In the genomic region with DNA sequence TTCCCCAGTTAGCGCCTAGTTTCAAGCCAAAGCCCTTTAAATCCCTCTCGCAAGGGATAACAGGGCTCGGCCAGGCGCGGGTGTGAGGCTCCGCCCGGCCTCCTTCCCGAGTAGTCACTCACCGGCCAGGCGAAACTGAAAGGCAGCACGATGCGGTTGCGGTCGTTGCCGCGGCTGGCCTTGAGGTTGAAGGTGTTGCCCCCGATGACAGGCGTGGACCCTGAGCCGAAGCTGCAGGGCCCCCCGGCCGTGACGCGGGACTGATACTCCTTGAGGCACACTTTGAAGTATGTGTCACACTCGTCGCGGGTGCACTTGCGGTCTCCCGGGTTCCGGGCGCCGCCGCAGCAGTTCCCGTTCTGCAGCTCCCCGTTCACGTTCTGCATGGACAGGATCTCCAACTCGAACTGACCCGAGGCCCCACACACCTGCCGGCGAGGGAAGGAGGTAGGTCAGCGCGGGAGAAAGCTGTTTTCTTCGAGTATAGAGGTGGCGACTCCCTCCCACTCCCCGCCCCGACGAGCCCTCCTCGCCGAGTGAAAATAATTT, we compare ENCODE assay signal across 8 cellular contexts. TPM values are rescaled to one million over a fixed set of nuclear protein-coding genes. Genes with fewer than 3 reads are reported as not detected.
DNase-seq lines count a peak whose midpoint lies in the region; ATAC-seq, FAIRE-seq and TF ChIP-seq lines count a peak whose summit lies in the region.

No MANE protein-coding gene starts in this region.

- DNase-seq in A549 (ENCODE audit: low read depth in 1 of 2, low spot score in 1 of 2): no peak
- peak; percentile 23 for DNase-seq in GM12892 (ENCODE audit: insufficient read length)
- peak; percentile 34 for DNase-seq in NOMO-1 treated with DMSO at 0.1 percent for 48 hours (lab: John Stamatoyannopoulos, UW; ENCODE audit: unreplicated experiment)
- peak; percentile 38 for DNase-seq in activated naive CD4-positive, alpha-beta T cell treated with anti-CD3 and anti-CD28 coated beads, Interleukin-2, amount 50 U/mL, for 16 hours
- DNase-seq in glutamatergic neuron: peak; percentile 68
- peak; percentile 93 for DNase-seq in osteoblast (ENCODE audit: insufficient read length, low spot score, missing footprints)
- no peak for DNase-seq in HuH-7 (ENCODE audit: low spot score)
- no peak for DNase-seq in NCI-H1694 treated with DMSO at 0.1 percent for 48 hours (lab: John Stamatoyannopoulos, UW)

- POLR2A ChIA-PET in A549 (lab: Yijun Ruan, JAX): interaction anchor here (0.6 to 6.1 kb wide), 8 partner anchors 35 to 595 kb away, joined by 3 to 79 read pairs (median 14); no protein-coding TSS in a partner anchor

- H4K20me1 ChIP-seq in osteoblast (ENCODE audit: insufficient read depth, low read length): no peaks in the 10 kb centered on the region

- H3K36me3 ChIP-seq in osteoblast (ENCODE audit: insufficient read depth, low read length): peaks cover 14% of the 10 kb centered on the region

- peaks cover 43% of the 10 kb centered on the region for H3K4me1 ChIP-seq in A549
- H3K4me1 ChIP-seq in osteoblast (ENCODE audit: insufficient read depth, low read length): peaks cover 29% of the 10 kb centered on the region

- no peaks in the 10 kb centered on the region for H3K36me3 Mint-ChIP-seq in glutamatergic neuron (ENCODE audit: unreplicated experiment)

- H3K9me3 Mint-ChIP-seq in glutamatergic neuron (ENCODE audit: unreplicated experiment): peaks cover 2% of the 10 kb centered on the region

- peaks cover 57% of the 10 kb centered on the region for H3K79me2 ChIP-seq in osteoblast (ENCODE audit: insufficient read depth, low read length)

- TF ChIP-seq POLR2A in A549 (IDR thresholded peaks at IDR 0.05; ENCODE audit: low read length) (no peak), GM12892 (IDR thresholded peaks at IDR 0.05; ENCODE audit: low read depth, low read length) (no peak)

- peak overlapping the region; percentile 28 for H3K27ac Mint-ChIP-seq in glutamatergic neuron (ENCODE audit: unreplicated experiment)

- peak overlapping the region; percentile 91 for H3K4me2 ChIP-seq in A549
- H3K4me2 ChIP-seq in osteoblast (ENCODE audit: insufficient read depth, low read length): peak overlapping the region; percentile 84

- H3K4me3 ChIP-seq in A549 (peak overlapping the region; percentile 92), osteoblast (ENCODE audit: insufficient read depth, low read length) (peak overlapping the region; percentile 97)

- ATAC-seq in A549: no peak

- WGBS in A549 (ENCODE audit: missing lambda C conversion rate): 3% methylated on average over 44 of the region's 48 CpGs

- peaks cover 12% of the 10 kb centered on the region for H3K4me1 Mint-ChIP-seq in glutamatergic neuron (ENCODE audit: low read depth, unreplicated experiment)

- H3K27ac ChIP-seq in A549 (peak overlapping the region; percentile 95 to 97), osteoblast (ENCODE audit: low read depth, low read length) (peak overlapping the region; percentile 97)

- H2AFZ ChIP-seq in osteoblast (ENCODE audit: low read length): peak overlapping the region; percentile 61

- H3K27me3 ChIP-seq in osteoblast (ENCODE audit: insufficient read depth, low read length): no peaks in the 10 kb centered on the region

- TF ChIP-seq EP300 in A549 (IDR thresholded peaks at IDR 0.05): no peak

- H3K9me3 ChIP-seq in A549 (no peaks in the 10 kb centered on the region), osteoblast (ENCODE audit: low read depth, low read length) (no peaks in the 10 kb centered on the region)

- peak overlapping the region; percentile 88 for H3K4me3 Mint-ChIP-seq in glutamatergic neuron (ENCODE audit: unreplicated experiment)

- TF ChIP-seq CTCF in A549 (IDR thresholded peaks at IDR 0.05): no peak
- TF ChIP-seq CTCF in glutamatergic neuron (IDR thresholded peaks at IDR 0.05; ENCODE audit: partially characterized antibody, unreplicated experiment): no peak
- no peak for TF ChIP-seq CTCF in osteoblast (IDR thresholded peaks at IDR 0.05; ENCODE audit: extremely low read depth, low read depth, low read length)

- TF ChIP-seq RAD21 in A549 (conservative IDR thresholded peaks at IDR 0.05 in 1 of 2, IDR thresholded peaks at IDR 0.05 in 1 of 2): no peak

- CTCF ChIA-PET in A549 (lab: Yijun Ruan, JAX): interaction anchor here (0.7 to 4.7 kb wide), 12 partner anchors 33 to 694 kb away, joined by 3 to 37 read pairs (median 7); no protein-coding TSS in a partner anchor

- H3K27me3 Mint-ChIP-seq in glutamatergic neuron (ENCODE audit: unreplicated experiment): peaks cover 2% of the 10 kb centered on the region

- FAIRE-seq in A549 (lab: Jason Lieb, UNC) (no peak), GM12892 (lab: Jason Lieb, UNC) (no peak)

TF ChIP-seq in A549, 52 proteins besides CTCF, POLR2A, EP300 and RAD21:
- TF ChIP-seq, protein P1, sequence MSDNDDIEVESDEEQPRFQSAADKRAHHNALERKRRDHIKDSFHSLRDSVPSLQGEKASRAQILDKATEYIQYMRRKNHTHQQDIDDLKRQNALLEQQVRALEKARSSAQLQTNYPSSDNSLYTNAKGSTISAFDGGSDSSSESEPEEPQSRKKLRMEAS (IDR thresholded peaks at IDR 0.05): peak; percentile 12; the same call in 1 of the 2 replicates
- TF ChIP-seq CHD4 (IDR thresholded peaks at IDR 0.05; ENCODE audit: borderline replicate concordance): no peak
- TF ChIP-seq NFE2L2 (conservative IDR thresholded peaks at IDR 0.05; ENCODE audit: low read length): no peak
- TF ChIP-seq EHF (CRISPR knock-in tag; IDR thresholded peaks at IDR 0.05): 0 out of 2 replicates have a peak, but pooled peaks have one; percentile 21

RNA-seq across cellular contexts. Expression of a gene that starts 1.1 kb away (rescaled TPM):
- polyA plus RNA-seq in A549 (2011; rRNA removed) (90.0 and 141 TPM in 2 replicates), A549 (2017; fragmentation: RNase III; extraction: RNeasy Plus Mini Kit Qiagen cat#74134 plus additional on column Dnase treatment) (75.7 to 80.9 TPM (median 80.8 TPM) in 3 replicates)
- 34.0 and 43.4 TPM in 2 replicates for polyA plus RNA-seq in A549 (2012; cell fraction: cytosol; rRNA removed)
- 147 and 253 TPM in 2 replicates for polyA plus RNA-seq in A549 (2012; cell fraction: nucleus; rRNA removed)
- polyA minus RNA-seq in A549 (2011; rRNA and poly(A)+ RNA removed): 334 and 370 TPM in 2 replicates
- polyA plus RNA-seq in GM12892 (2012; ENCODE audit: missing spikeins): 0.83 TPM
- total RNA-seq in glutamatergic neuron (ENCODE audit: unreplicated experiment) (11.4 TPM), osteoblast (49.2 and 60.1 TPM in 2 replicates)

Comparison
In these comparisons a context has a peak if more than half of its experiments do, and no peak if none do; other contexts are left out.
1. DNase-seq: peak in GM12892 (single experiment), NOMO-1 treated with DMSO at 0.1 percent for 48 hours (single experiment), activated naive CD4-positive, alpha-beta T cell treated with anti-CD3 and anti-CD28 coated beads, Interleukin-2, amount 50 U/mL, for 16 hours (single experiment), glutamatergic neuron (single experiment) and osteoblast (single experiment); none in A549 (0 of 2), HuH-7 (single experiment) and NCI-H1694 treated with DMSO at 0.1 percent for 48 hours (single experiment).